In the genomic region with DNA sequence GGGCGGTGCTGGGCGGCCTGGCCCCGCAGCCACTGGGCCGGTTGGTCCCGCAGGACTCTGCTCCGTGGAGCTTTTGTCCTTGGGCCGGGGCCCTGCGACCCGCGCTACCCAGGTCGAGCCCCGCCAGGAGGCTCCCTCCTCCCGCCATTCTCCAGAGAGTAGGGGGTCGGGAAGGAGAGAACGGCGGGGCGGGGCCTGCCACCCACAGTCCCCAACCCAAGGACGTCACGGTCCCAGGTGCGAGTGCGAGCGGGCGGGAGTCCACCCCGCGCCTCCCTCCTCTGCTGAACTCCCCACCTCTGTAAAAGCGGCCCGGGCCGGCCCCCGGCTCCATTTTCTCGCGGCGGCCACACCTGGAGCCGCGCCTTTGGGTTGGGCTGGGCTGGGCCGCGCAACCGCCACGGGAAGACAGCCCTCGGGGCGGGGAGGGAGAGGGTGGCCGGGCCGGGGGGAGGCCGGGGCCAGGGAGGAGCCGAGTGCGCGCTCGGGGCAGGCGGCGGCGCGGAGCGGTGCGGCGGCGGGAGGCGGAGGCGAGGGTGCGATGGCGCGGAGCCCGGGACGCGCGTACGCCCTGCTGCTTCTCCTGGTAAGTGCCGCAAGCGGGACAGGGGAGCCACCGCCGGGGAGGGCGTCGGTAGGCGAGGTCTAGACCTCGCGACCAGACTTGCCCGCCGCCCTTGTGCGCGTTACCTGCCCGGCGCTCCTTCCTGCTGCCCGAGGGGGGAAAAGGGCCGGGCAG, we compare ENCODE assay signal across 8 cellular contexts. TPM values are rescaled to one million over a fixed set of nuclear protein-coding genes. Genes with fewer than 3 reads are reported as not detected.
DNase-seq lines count a peak whose midpoint lies in the region; ATAC-seq and TF ChIP-seq lines count a peak whose summit lies in the region.

DSG2 (plus strand) TSS at position 467 of the 739 bp plus-strand sequence; CDS start at position 542, 75 bp downstream.

- peak within 1 kb of the TSS; percentile 75 to 91 (median 84) for H3K4me2 ChIP-seq in BLaER1 treated with 17β-estradiol and CSF1 and Interleukin-3, amounts not matched to agents 10 nM and 100 nM

- peak; percentile 59 for TF ChIP-seq POLR2A in GM19193 (IDR thresholded peaks at IDR 0.05; ENCODE audit: extremely low read depth, insufficient read depth, insufficient read length)

- H3K36me3 Mint-ChIP-seq in chondrocyte (ENCODE audit: low read depth), result no peaks in the 10 kb centered on the region

- DNase-seq in RPMI8226 (peak; percentile 85), chondrocyte (ENCODE audit: low spot score) (no peak), left lung (peak; percentile 74 to 92), pons (ENCODE audit: low spot score) (no peak)
- peak; percentile 42 for DNase-seq in stimulated activated naive CD8-positive, alpha-beta T cell treated with anti-CD3 and anti-CD28 coated beads, Interleukin-15, Interleukin-2, amounts not matched to agents 100 U/mL and 50 U/mL, for 24 hours

- peak within 1 kb of the TSS; percentile 53 for H3K27ac Mint-ChIP-seq in chondrocyte (ENCODE audit: unreplicated experiment)

- peaks cover 0 to 13% (median 10%) of the 10 kb centered on the region in 11 experiments; a peak in 12 of 22 replicates for H3K9me3 ChIP-seq in BLaER1 treated with 17β-estradiol and CSF1 and Interleukin-3, amounts not matched to agents 10 nM and 100 nM (replicated peaks in 1 of 11)
- H3K9me3 ChIP-seq in left lung, result no peaks in the 10 kb centered on the region

- H3K36me3 ChIP-seq in BLaER1 treated with 17β-estradiol and CSF1 and Interleukin-3, amounts not matched to agents 10 nM and 100 nM, result no peaks in the 10 kb centered on the region
- H3K36me3 ChIP-seq in left lung, result no peaks in the 10 kb centered on the region

- peaks cover 12 to 22% (median 19%) of the 10 kb centered on the region in 11 experiments; a peak in 20 of 22 replicates for H3K27me3 ChIP-seq in BLaER1 treated with 17β-estradiol and CSF1 and Interleukin-3, amounts not matched to agents 10 nM and 100 nM
- H3K27me3 ChIP-seq in left lung, result peaks cover 16 to 52% of the 10 kb centered on the region in 2 donors

- peak within 1 kb of the TSS in 6 of 11 experiments; percentile 21 to 58 (median 33); a peak in 7 of 22 replicates for H3K27ac ChIP-seq in BLaER1 treated with 17β-estradiol and CSF1 and Interleukin-3, amounts not matched to agents 10 nM and 100 nM
- peak within 1 kb of the TSS; percentile 73 to 74 for H3K27ac ChIP-seq in left lung

- peak within 1 kb of the TSS; percentile 89 for H3K4me3 Mint-ChIP-seq in chondrocyte (ENCODE audit: unreplicated experiment)

- H3K4me1 ChIP-seq in BLaER1 treated with 17β-estradiol and CSF1 and Interleukin-3, amounts not matched to agents 10 nM and 100 nM, result peaks cover 0 to 11% (median 5%) of the 10 kb centered on the region in 10 experiments; a peak in 7 of 20 replicates
- peaks cover 0 to 10% of the 10 kb centered on the region in 2 donors for H3K4me1 ChIP-seq in left lung

- no peaks in the 10 kb centered on the region for H4K20me1 ChIP-seq in BLaER1 treated with 17β-estradiol and CSF1 and Interleukin-3, amounts not matched to agents 10 nM and 100 nM

- ATAC-seq in HG03139 (IDR thresholded peaks at IDR 0.05; ENCODE audit: unreplicated experiment), result peak; percentile 37
- ATAC-seq in left lung, result peak; percentile 96
- peak; percentile 88 for ATAC-seq in stimulated activated naive CD8-positive, alpha-beta T cell treated with anti-CD3 and anti-CD28 coated beads, Interleukin-15, Interleukin-2, amounts not matched to agents 100 U/mL and 50 U/mL, for 24 hours

- H3K9me3 Mint-ChIP-seq in chondrocyte (ENCODE audit: low read depth), result no peaks in the 10 kb centered on the region

- H3K4me3 ChIP-seq in BLaER1 treated with 17β-estradiol and CSF1 and Interleukin-3, amounts not matched to agents 10 nM and 100 nM, result peak within 1 kb of the TSS; percentile 53 to 75 (median 66)
- peak within 1 kb of the TSS; percentile 37 to 45 for H3K4me3 ChIP-seq in left lung

- no peaks in the 10 kb centered on the region for H3K27me3 Mint-ChIP-seq in chondrocyte (ENCODE audit: low read depth)

- peaks cover 8% of the 10 kb centered on the region for H3K4me1 Mint-ChIP-seq in chondrocyte (ENCODE audit: low read depth)

- TF ChIP-seq CTCF in chondrocyte (IDR thresholded peaks at IDR 0.05), result no peak
- TF ChIP-seq CTCF in left lung (IDR thresholded peaks at IDR 0.05), result no peak

- intact Hi-C loops in left lung (cut with DNase I), result no loop called here

- peak within 1 kb of the TSS; percentile 45 to 80 (median 63); a peak in 19 of 22 replicates for H3K9ac ChIP-seq in BLaER1 treated with 17β-estradiol and CSF1 and Interleukin-3, amounts not matched to agents 10 nM and 100 nM

RNA-seq across cellular contexts. Expression of gene DSG2, which starts in this region (rescaled TPM):
- total RNA-seq in chondrocyte, result 16.1 to 45.0 TPM (median 43.7 TPM) in 3 replicates
- total RNA-seq in left lung, result 10 to 100 TPM; 39.4 to 66.0 TPM

Comparison
In these comparisons a context has a peak if more than half of its experiments do, and no peak if none do; other contexts are left out.
1. ATAC-seq: peak in every context shown above with its lines; median percentile 96 in left lung; 88 in stimulated activated naive CD8-positive, alpha-beta T cell treated with anti-CD3 and anti-CD28 coated beads, Interleukin-15, Interleukin-2, amounts not matched to agents 100 U/mL and 50 U/mL, for 24 hours; 37 in HG03139.
2. DNase-seq: peak in RPMI8226 (single experiment), left lung (2 of 2) and stimulated activated naive CD8-positive, alpha-beta T cell treated with anti-CD3 and anti-CD28 coated beads, Interleukin-15, Interleukin-2, amounts not matched to agents 100 U/mL and 50 U/mL, for 24 hours (single experiment); none in chondrocyte (single experiment) and pons (single experiment).